Comparison of ENCODE assay signal across 9 cellular contexts in the genomic region with DNA sequence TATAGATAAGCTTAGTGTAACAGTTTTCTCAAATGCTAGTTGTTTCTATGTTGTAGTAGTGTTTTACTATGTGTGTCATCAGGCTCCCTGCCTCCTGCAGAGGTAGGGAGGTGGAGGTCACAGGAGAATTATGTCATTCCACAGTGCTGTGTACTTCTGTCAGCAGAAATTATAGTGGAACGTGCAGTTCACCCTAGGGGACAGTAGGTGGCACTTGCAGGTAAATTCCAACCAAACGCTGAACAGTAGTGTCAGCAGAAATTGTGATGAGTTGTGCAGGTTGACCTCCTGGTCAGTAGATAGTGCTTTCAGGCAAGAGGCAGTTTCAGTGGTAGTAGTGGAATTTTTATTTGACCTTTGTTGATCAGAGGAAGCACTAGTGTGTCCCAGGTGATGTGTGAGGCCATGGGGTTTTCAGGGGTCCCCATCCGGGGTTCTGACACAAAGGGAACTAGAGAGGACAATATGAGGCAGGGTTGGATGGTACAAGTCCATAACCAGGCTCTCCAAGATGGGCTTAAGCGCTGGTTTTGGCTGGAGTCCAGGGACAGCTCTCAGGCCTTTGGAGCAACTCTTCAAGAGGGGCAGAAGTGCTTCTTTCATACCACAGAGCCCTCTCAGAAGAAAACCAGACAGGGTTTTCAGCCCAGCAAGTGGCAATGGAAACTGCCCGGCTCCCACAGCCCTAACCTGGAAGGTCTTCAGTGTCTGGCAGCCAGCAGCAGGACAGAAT.
DNase-seq lines count a peak whose midpoint lies in the region; ATAC-seq and TF ChIP-seq lines count a peak whose summit lies in the region.
"Had no signal": no experiment of that assay in that cellular context is flagged by ENCODE, and none has a peak within 500 bp of the region (broad histone marks: within the 10 kb centered on the region; RNA-seq: fewer than 3 reads in every experiment).

No MANE protein-coding gene starts in this region.

- no peak overlapping the region for H3K4me3 Mint-ChIP-seq in WTC11

- TF ChIP-seq CTCF in WTC11 (IDR thresholded peaks at IDR 0.05) = peak; percentile 72

- H3K9me3 Mint-ChIP-seq in WTC11 = no peaks in the 10 kb centered on the region

- H3K36me3 Mint-ChIP-seq in WTC11 = no peaks in the 10 kb centered on the region

- ATAC-seq in GM18907 (IDR thresholded peaks at IDR 0.05; ENCODE audit: unreplicated experiment) (peak; percentile 97), HG03025 (IDR thresholded peaks at IDR 0.05; ENCODE audit: low FRiP score, unreplicated experiment) (peak; percentile 99), WTC11 (peak; percentile 99)

- DNase-seq in COLO829 (ENCODE audit: low spot score) (peak; percentile 45), NCI-H1694 treated with DMSO at 0.1 percent for 48 hours (lab: John Stamatoyannopoulos, UW) (peak; percentile 12), WTC11 (ENCODE audit: low spot score) (peak; percentile 69), glomerular endothelial cell (ENCODE audit: extremely low read depth, low read depth, low spot score) (peak; percentile 7), retina (peak; percentile 50), AG08396 (ENCODE audit: low spot score) (no peak)
- DNase-seq: left cardiac atrium had no signal

- H3K4me1 Mint-ChIP-seq in WTC11 = no peaks in the 10 kb centered on the region

- no peak overlapping the region for H3K27ac Mint-ChIP-seq in WTC11

- CTCF ChIA-PET in WTC11 (lab: Charles Lee) = no interaction called here

- POLR2A ChIA-PET in WTC11 (lab: Charles Lee) = no interaction called here

- no peaks in the 10 kb centered on the region for H3K27me3 Mint-ChIP-seq in WTC11 (ENCODE audit: low read depth)

TF ChIP-seq in WTC11, 78 proteins besides CTCF, POLR2A, EP300 and RAD21:
- TF ChIP-seq FOXJ3 (CRISPR knock-in tag; IDR thresholded peaks at IDR 0.05; ENCODE audit: borderline replicate concordance) = no peak
